In the genomic region with DNA sequence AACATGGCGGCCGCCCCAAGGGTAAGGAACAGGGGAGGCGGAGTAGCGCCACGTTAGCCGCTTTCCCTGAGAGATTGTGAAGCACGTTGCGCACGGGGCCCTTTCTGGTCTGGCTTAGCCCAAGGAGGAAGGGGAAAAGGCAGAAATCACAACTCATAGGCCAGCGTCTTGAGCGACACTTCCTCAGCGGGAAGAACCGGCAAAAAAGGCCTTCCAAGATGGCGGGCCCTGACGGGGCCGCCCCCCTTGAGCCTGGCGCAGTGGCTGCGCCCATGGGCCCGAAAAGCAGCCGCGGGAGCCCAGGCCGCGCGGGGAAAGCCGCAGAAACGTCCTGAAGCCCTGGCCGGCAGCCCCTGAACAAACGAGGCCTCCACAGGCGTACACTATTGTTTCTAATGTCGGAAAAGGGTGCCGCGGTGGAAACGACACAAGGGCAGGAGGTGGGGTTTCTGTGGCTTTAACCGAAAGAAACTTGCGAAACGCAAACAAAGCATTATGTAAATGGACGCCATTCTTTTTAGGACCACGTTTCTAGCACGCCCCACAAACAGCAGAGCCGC, we compare ENCODE assay signal across 8 cellular contexts. TPM values are rescaled to one million over a fixed set of nuclear protein-coding genes. Genes with fewer than 3 reads are reported as not detected.
A peak's percentile ranks its signal among the peaks of the same experiment; 100 is the strongest.
DNase-seq lines count a peak whose midpoint lies in the region; ATAC-seq and TF ChIP-seq lines count a peak whose summit lies in the region.

No MANE protein-coding gene starts in this region.

- H3K9me3 ChIP-seq in BE2C = no peaks in the 10 kb centered on the region
- no peaks in the 10 kb centered on the region for H3K9me3 ChIP-seq in effector memory CD4-positive, alpha-beta T cell (ENCODE audit: control insufficient read depth, low read length)

- ATAC-seq in HG03442 (IDR thresholded peaks at IDR 0.05; ENCODE audit: unreplicated experiment) = peak; percentile 27
- peak; percentile 50 for ATAC-seq in memory B cell (ENCODE audit: low read depth)

- H3K27ac Mint-ChIP-seq in memory B cell = peak overlapping the region; percentile 100

- no peak for TF ChIP-seq CTCF in BE2C (IDR thresholded peaks at IDR 0.05; ENCODE audit: low read depth, low read length)

- H3K27me3 ChIP-seq in BE2C = no peaks in the 10 kb centered on the region
- H3K27me3 ChIP-seq in effector memory CD4-positive, alpha-beta T cell (replicated peaks; ENCODE audit: control insufficient read depth, insufficient read depth, low read length, poor library complexity, severe bottlenecking) = no peaks in the 10 kb centered on the region

- no peaks in the 10 kb centered on the region for H3K9me3 Mint-ChIP-seq in memory B cell

- peak; percentile 26 for DNase-seq in BE2C
- DNase-seq in NCI-H82 treated with DMSO at 0.1 percent for 48 hours (lab: John Stamatoyannopoulos, UW; ENCODE audit: unreplicated experiment) = peak; percentile 64
- DNase-seq in activated CD8-positive, alpha-beta memory T cell treated with anti-CD3 and anti-CD28 coated beads for 24 hours = peak; percentile 94
- DNase-seq in effector memory CD4-positive, alpha-beta T cell = peak; percentile 66 to 72 (median 69)
- peak; percentile 78 to 83 for DNase-seq in memory B cell (ENCODE audit: low spot score in 2 of 2)
- peak in 2 of 3 donors; percentile 47 to 69 for DNase-seq in stimulated activated CD4-positive, alpha-beta T cell treated with anti-CD3 and anti-CD28 coated beads, TNF-alpha, amount 100 ng/mL, for 48 hours (ENCODE audit: low read depth in 3 of 3)

- H3K36me3 ChIP-seq in BE2C = peaks cover 15% of the 10 kb centered on the region
- peaks cover 14% of the 10 kb centered on the region for H3K36me3 ChIP-seq in effector memory CD4-positive, alpha-beta T cell (ENCODE audit: control insufficient read depth, insufficient read depth, low read length)

- H3K27ac ChIP-seq in effector memory CD4-positive, alpha-beta T cell (ENCODE audit: insufficient read depth, low read length, poor library complexity, severe bottlenecking) = peak overlapping the region; percentile 100

- peak overlapping the region; percentile 93 for H3K4me3 Mint-ChIP-seq in memory B cell

- no peaks in the 10 kb centered on the region for H3K27me3 Mint-ChIP-seq in memory B cell

- peak; percentile 74 for TF ChIP-seq POLR2A in GM19193 (IDR thresholded peaks at IDR 0.05; ENCODE audit: extremely low read depth, insufficient read depth, insufficient read length)

- peaks cover 26% of the 10 kb centered on the region for H3K36me3 Mint-ChIP-seq in memory B cell

- peaks cover 46% of the 10 kb centered on the region for H3K4me1 Mint-ChIP-seq in memory B cell

- peaks cover 6% of the 10 kb centered on the region; the same call in 1 of the 2 replicates for H3K4me1 ChIP-seq in BE2C
- peaks cover 58% of the 10 kb centered on the region for H3K4me1 ChIP-seq in effector memory CD4-positive, alpha-beta T cell (ENCODE audit: control insufficient read depth, insufficient read depth, low read length, poor library complexity, severe bottlenecking)

- H3K4me3 ChIP-seq in BE2C (ENCODE audit: low read depth, low read length) = peak overlapping the region; percentile 64
- peak overlapping the region; percentile 78 for H3K4me3 ChIP-seq in effector memory CD4-positive, alpha-beta T cell (ENCODE audit: insufficient read depth, low read depth, low read length, poor library complexity, severe bottlenecking)

RNA-seq across cellular contexts. Expression of a gene that starts 0.9 kb away (rescaled TPM):
- 374 TPM for polyA plus RNA-seq in BE2C (2012; ENCODE audit: insufficient read depth, insufficient read length, low read depth)

Comparison
In these comparisons a context has a peak if more than half of its experiments do, and no peak if none do; other contexts are left out.
1. Peak in every context shown above with its lines: DNase-seq, ATAC-seq, H3K4me3 ChIP-seq and H3K27ac ChIP-seq.
2. DNase-seq: peak in every context shown above with its lines; median percentile 94 in activated CD8-positive, alpha-beta memory T cell treated with anti-CD3 and anti-CD28 coated beads for 24 hours; 80 in memory B cell; 69 in effector memory CD4-positive, alpha-beta T cell; 64 in NCI-H82 treated with DMSO at 0.1 percent for 48 hours; 58 in stimulated activated CD4-positive, alpha-beta T cell treated with anti-CD3 and anti-CD28 coated beads, TNF-alpha, amount 100 ng/mL, for 48 hours; 26 in BE2C.